In genomic region chr16:30758988-30759461, GRCh38 we compare ENCODE assay signal across 16 cellular contexts. TPM values are rescaled to one million over a fixed set of nuclear protein-coding genes. Genes with fewer than 3 reads are reported as not detected.
A peak's percentile ranks its signal among the peaks of the same experiment; 100 is the strongest.
DNase-seq lines count a peak whose midpoint lies in the region; ATAC-seq and TF ChIP-seq lines count a peak whose summit lies in the region.
"Had no signal": no experiment of that assay in that cellular context is flagged by ENCODE, and none has a peak within 500 bp of the region (broad histone marks: within the 10 kb centered on the region; RNA-seq: fewer than 3 reads in every experiment).

No MANE protein-coding gene starts in this region.

- H3K4me1 Mint-ChIP-seq in endothelial cell (ENCODE audit: unreplicated experiment): peaks cover 21% of the 10 kb centered on the region
- H3K4me1 Mint-ChIP-seq in stimulated activated naive CD8-positive, alpha-beta T cell treated with anti-CD3 and anti-CD28 coated beads, Interleukin-15, amount 100 ng/mL, for 72 hours: peaks cover 26% of the 10 kb centered on the region

- H3K4me3 Mint-ChIP-seq in endothelial cell (ENCODE audit: unreplicated experiment): peak overlapping the region; percentile 67
- H3K4me3 Mint-ChIP-seq in stimulated activated naive CD8-positive, alpha-beta T cell treated with anti-CD3 and anti-CD28 coated beads, Interleukin-15, amount 100 ng/mL, for 72 hours: no peak overlapping the region
- H3K4me3 Mint-ChIP-seq: activated naive CD8-positive, alpha-beta T cell; T-cell had no signal

- H3K4me3 ChIP-seq in HL-60 (replicated peaks; ENCODE audit: insufficient read depth, low read length) (no peak overlapping the region), foreskin fibroblast (ENCODE audit: low read depth in 1 of 2, low read length in 2 of 2) (no peak overlapping the region)
- H3K4me3 ChIP-seq: coronary artery, GM23338, mucosa of descending colon, thoracic aorta had no signal

- no peak for ATAC-seq in sciatic nerve
- no peak for ATAC-seq in stimulated activated naive CD8-positive, alpha-beta T cell treated with anti-CD3 and anti-CD28 coated beads, Interleukin-15, amount 100 ng/mL, for 72 hours
- ATAC-seq: GM23338, mucosa of descending colon, T-cell had no signal

- no peaks in the 10 kb centered on the region for H3K27me3 ChIP-seq in HL-60 (ENCODE audit: insufficient read depth, poor library complexity, severe bottlenecking)

- H3K36me3 Mint-ChIP-seq in endothelial cell (ENCODE audit: low read depth, unreplicated experiment): peaks cover 31% of the 10 kb centered on the region

- H3K27ac ChIP-seq in HL-60 (replicated peaks): peak overlapping the region; percentile 96

- H3K27me3 Mint-ChIP-seq in endothelial cell (ENCODE audit: unreplicated experiment): peaks cover 17% of the 10 kb centered on the region
- H3K27me3 Mint-ChIP-seq in stimulated activated naive CD8-positive, alpha-beta T cell treated with anti-CD3 and anti-CD28 coated beads, Interleukin-15, amount 100 ng/mL, for 72 hours: no peaks in the 10 kb centered on the region
- H3K27me3 Mint-ChIP-seq: activated naive CD8-positive, alpha-beta T cell; T-cell had no signal

- DNase-seq in HL-60 (ENCODE audit: low read depth in 1 of 2, low spot score in 1 of 2) (peak; percentile 54 to 94), OCI-M1 (lab: John Stamatoyannopoulos, UW) (peak; percentile 75), endothelial cell (ENCODE audit: low spot score) (no peak), sciatic nerve (ENCODE audit: low spot score) (peak; percentile 60), NCI-H146 (lab: John Stamatoyannopoulos, UW) (no peak), foreskin fibroblast (no peak), NCI-H2107 treated with DMSO at 0.1 percent for 48 hours (lab: John Stamatoyannopoulos, UW; ENCODE audit: unreplicated experiment) (no peak)
- no peak for DNase-seq in stimulated activated naive CD8-positive, alpha-beta T cell treated with anti-CD3 and anti-CD28 coated beads, Interleukin-15, amount 100 ng/mL, for 72 hours
- DNase-seq: activated CD8-positive, alpha-beta memory T cell treated with anti-CD3 and anti-CD28 coated beads for 24 hours; NCI-H1694; T-cell had no signal

- no peak overlapping the region for H3K27ac Mint-ChIP-seq in endothelial cell (ENCODE audit: unreplicated experiment)
- peak overlapping the region in 1 of 2 donors; percentile 48 for H3K27ac Mint-ChIP-seq in stimulated activated naive CD8-positive, alpha-beta T cell treated with anti-CD3 and anti-CD28 coated beads, Interleukin-15, amount 100 ng/mL, for 72 hours
- H3K27ac Mint-ChIP-seq: activated naive CD8-positive, alpha-beta T cell; GM23338 had no signal

- no peaks in the 10 kb centered on the region for H3K9me3 Mint-ChIP-seq in endothelial cell (ENCODE audit: unreplicated experiment)
- no peaks in the 10 kb centered on the region for H3K9me3 Mint-ChIP-seq in stimulated activated naive CD8-positive, alpha-beta T cell treated with anti-CD3 and anti-CD28 coated beads, Interleukin-15, amount 100 ng/mL, for 72 hours
- H3K9me3 Mint-ChIP-seq: GM23338, T-cell had no signal

- no peak for TF ChIP-seq CTCF in HL-60 (IDR thresholded peaks at IDR 0.05; ENCODE audit: insufficient read depth, low read length)
- TF ChIP-seq CTCF in endothelial cell (IDR thresholded peaks at IDR 0.05; ENCODE audit: unreplicated experiment): no peak
- no peak for TF ChIP-seq CTCF in foreskin fibroblast (IDR thresholded peaks at IDR 0.05; ENCODE audit: low read depth, low read length)

- intact Hi-C loops in sciatic nerve (cut with DNase I): no loop called here

RNA-seq across cellular contexts. Expression of gene CFAP119, which starts 2.8 kb away (rescaled TPM):
- total RNA-seq in endothelial cell (ENCODE audit: unreplicated experiment) (5.2 TPM), sciatic nerve (5.5 TPM)

RNA-seq across cellular contexts. Expression of gene RNF40, which starts 3.1 kb away (rescaled TPM):
- total RNA-seq in endothelial cell (ENCODE audit: unreplicated experiment) (108 TPM), sciatic nerve (92.9 TPM)

RNA-seq across cellular contexts. Expression of gene PHKG2, which starts 10.8 kb away (rescaled TPM):
- total RNA-seq in endothelial cell (ENCODE audit: unreplicated experiment) (27.5 TPM), sciatic nerve (21.3 TPM)

RNA-seq across cellular contexts. Expression of gene ZNF629, which starts 28.0 kb away (rescaled TPM):
- total RNA-seq in endothelial cell (ENCODE audit: unreplicated experiment): 29.7 TPM
- total RNA-seq in sciatic nerve: 14.0 TPM

Comparison
In these comparisons a context has a peak if more than half of its experiments do, and no peak if none do; other contexts are left out.
1. DNase-seq: peak in HL-60 (2 of 2), OCI-M1 (single experiment) and sciatic nerve (single experiment); none in endothelial cell (single experiment), NCI-H146 (single experiment), foreskin fibroblast (0 of 2), stimulated activated naive CD8-positive, alpha-beta T cell treated with anti-CD3 and anti-CD28 coated beads, Interleukin-15, amount 100 ng/mL, for 72 hours (0 of 2) and NCI-H2107 treated with DMSO at 0.1 percent for 48 hours (single experiment).